ENCODE assay signal across 1 cellular context in the genomic region with DNA sequence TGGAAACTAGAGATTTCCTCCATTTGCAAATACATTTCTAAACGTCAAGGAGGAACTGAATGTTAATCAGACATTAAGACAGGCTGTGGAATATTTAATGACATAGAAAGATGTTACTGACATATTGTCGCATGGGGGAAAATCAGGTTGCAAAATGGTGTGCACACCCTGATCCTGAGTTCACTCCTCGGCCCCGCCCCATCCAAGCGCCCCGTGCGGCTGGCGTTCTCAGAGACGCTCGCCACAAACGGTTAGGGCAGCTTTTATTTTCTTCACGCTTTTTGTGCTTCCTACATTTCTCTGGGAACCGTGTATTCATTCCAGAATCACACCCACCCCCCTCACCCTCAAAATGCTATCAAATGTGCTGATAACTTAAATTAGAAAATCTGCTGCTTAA.
TF ChIP-seq lines count a peak whose summit lies in the region.

No MANE protein-coding gene starts in this region.

TF ChIP-seq in SK-N-SH, 30 proteins besides CTCF, POLR2A, EP300 and RAD21 (continued from another document):
- TF ChIP-seq, protein P1, sequence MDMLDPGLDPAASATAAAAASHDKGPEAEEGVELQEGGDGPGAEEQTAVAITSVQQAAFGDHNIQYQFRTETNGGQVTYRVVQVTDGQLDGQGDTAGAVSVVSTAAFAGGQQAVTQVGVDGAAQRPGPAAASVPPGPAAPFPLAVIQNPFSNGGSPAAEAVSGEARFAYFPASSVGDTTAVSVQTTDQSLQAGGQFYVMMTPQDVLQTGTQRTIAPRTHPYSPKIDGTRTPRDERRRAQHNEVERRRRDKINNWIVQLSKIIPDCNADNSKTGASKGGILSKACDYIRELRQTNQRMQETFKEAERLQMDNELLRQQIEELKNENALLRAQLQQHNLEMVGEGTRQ (IDR thresholded peaks at IDR 0.05; ENCODE audit: borderline replicate concordance, low read depth, low read length): no peak
- TF ChIP-seq, protein P2, sequence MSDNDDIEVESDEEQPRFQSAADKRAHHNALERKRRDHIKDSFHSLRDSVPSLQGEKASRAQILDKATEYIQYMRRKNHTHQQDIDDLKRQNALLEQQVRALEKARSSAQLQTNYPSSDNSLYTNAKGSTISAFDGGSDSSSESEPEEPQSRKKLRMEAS (IDR thresholded peaks at IDR 0.05; ENCODE audit: low read depth): no peak
